10 cellular contexts compared by ENCODE assay signal in the genomic region with DNA sequence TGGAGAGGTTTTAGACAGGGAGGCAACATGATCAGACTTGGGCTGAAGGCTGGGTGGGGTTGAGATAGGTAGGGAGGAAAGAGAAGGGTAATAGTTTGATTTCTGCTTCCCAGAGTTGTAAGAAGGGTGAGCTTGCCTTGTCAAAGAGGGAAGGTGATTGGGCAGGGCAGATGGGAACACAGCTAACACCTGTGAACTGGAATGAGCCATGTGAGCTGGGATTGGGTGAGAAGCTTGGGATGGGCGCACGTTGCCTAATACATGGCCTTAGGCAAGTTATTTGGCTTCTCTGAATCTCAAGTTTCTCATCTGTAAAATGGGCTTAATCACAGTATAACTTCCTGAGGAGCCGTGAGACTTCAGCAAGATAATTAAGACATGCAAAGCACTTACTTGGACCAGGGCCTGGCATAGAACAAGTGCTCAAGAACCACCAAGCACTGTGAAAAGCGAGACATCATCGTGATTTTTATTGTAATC. TPM values are rescaled to one million over a fixed set of nuclear protein-coding genes. Genes with fewer than 3 reads are reported as not detected.
DNase-seq lines count a peak whose midpoint lies in the region; ATAC-seq lines count a peak whose summit lies in the region.
"Had no signal": no experiment of that assay in that cellular context is flagged by ENCODE, and none has a peak within 500 bp of the region (broad histone marks: within the 10 kb centered on the region; RNA-seq: fewer than 3 reads in every experiment).

No MANE protein-coding gene starts in this region.

- no peak for DNase-seq in activated CD4-positive, alpha-beta T cell treated with anti-CD3 and anti-CD28 coated beads, Interleukin-2, amount 10 ng/mL, durations not matched to agents 7 days and 5 days
- DNase-seq in activated CD4-positive, alpha-beta T cell treated with anti-CD3 and anti-CD28 coated beads for 4 hours, result no peak
- DNase-seq in NCI-H510A treated with DMSO at 0.1 percent for 48 hours (lab: John Stamatoyannopoulos, UW) (peak; percentile 89), NCI-H187 (lab: John Stamatoyannopoulos, UW) (no peak), NCI-H82 (lab: John Stamatoyannopoulos, UW) (no peak), SKM-1 (lab: John Stamatoyannopoulos, UW; ENCODE audit: unreplicated experiment) (no peak)
- DNase-seq in central memory CD8-positive, alpha-beta T cell (ENCODE audit: low spot score in 2 of 2), result no peak
- DNase-seq in stimulated activated naive B cell treated with anti-CD40 and anti-IgM and Interleukin-4, amounts not matched to agents 10 μg/mL and 1 μg/mL and 100 μg/mL, for 72 hours, result no peak
- DNase-seq: activated gamma-delta T cell, kidney glomerular epithelial cell had no signal

- H3K27ac Mint-ChIP-seq in activated CD4-positive, alpha-beta T cell treated with anti-CD3 and anti-CD28 coated beads, Interleukin-2, amount 10 ng/mL, durations not matched to agents 7 days and 5 days, result peak overlapping the region; percentile 74
- H3K27ac Mint-ChIP-seq in central memory CD8-positive, alpha-beta T cell (ENCODE audit: low read depth), result peak overlapping the region; percentile 92
- H3K27ac Mint-ChIP-seq in stimulated activated naive B cell treated with anti-CD40 and anti-IgM and Interleukin-4, amounts not matched to agents 10 μg/mL and 1 μg/mL and 100 μg/mL, for 72 hours, result peak overlapping the region; percentile 99

- no peaks in the 10 kb centered on the region for H3K9me3 Mint-ChIP-seq in activated CD4-positive, alpha-beta T cell treated with anti-CD3 and anti-CD28 coated beads, Interleukin-2, amount 10 ng/mL, durations not matched to agents 7 days and 5 days
- no peaks in the 10 kb centered on the region for H3K9me3 Mint-ChIP-seq in central memory CD8-positive, alpha-beta T cell
- no peaks in the 10 kb centered on the region for H3K9me3 Mint-ChIP-seq in stimulated activated naive B cell treated with anti-CD40 and anti-IgM and Interleukin-4, amounts not matched to agents 10 μg/mL and 1 μg/mL and 100 μg/mL, for 72 hours

- peaks cover 2% of the 10 kb centered on the region for H3K36me3 Mint-ChIP-seq in activated CD4-positive, alpha-beta T cell treated with anti-CD3 and anti-CD28 coated beads, Interleukin-2, amount 10 ng/mL, durations not matched to agents 7 days and 5 days (ENCODE audit: low read depth)
- H3K36me3 Mint-ChIP-seq in central memory CD8-positive, alpha-beta T cell (ENCODE audit: insufficient read depth), result no peaks in the 10 kb centered on the region
- H3K36me3 Mint-ChIP-seq in stimulated activated naive B cell treated with anti-CD40 and anti-IgM and Interleukin-4, amounts not matched to agents 10 μg/mL and 1 μg/mL and 100 μg/mL, for 72 hours, result peaks cover 0 to 3% of the 10 kb centered on the region in 2 donors

- H3K4me3 Mint-ChIP-seq in activated CD4-positive, alpha-beta T cell treated with anti-CD3 and anti-CD28 coated beads, Interleukin-2, amount 10 ng/mL, durations not matched to agents 7 days and 5 days, result no peak overlapping the region
- no peak overlapping the region for H3K4me3 Mint-ChIP-seq in central memory CD8-positive, alpha-beta T cell
- H3K4me3 Mint-ChIP-seq in stimulated activated naive B cell treated with anti-CD40 and anti-IgM and Interleukin-4, amounts not matched to agents 10 μg/mL and 1 μg/mL and 100 μg/mL, for 72 hours, result peak overlapping the region; percentile 20 to 45

- H3K4me1 Mint-ChIP-seq in activated CD4-positive, alpha-beta T cell treated with anti-CD3 and anti-CD28 coated beads, Interleukin-2, amount 10 ng/mL, durations not matched to agents 7 days and 5 days, result peaks cover 71% of the 10 kb centered on the region
- H3K4me1 Mint-ChIP-seq in central memory CD8-positive, alpha-beta T cell, result peaks cover 57% of the 10 kb centered on the region
- peaks cover 80 to 96% of the 10 kb centered on the region in 2 donors for H3K4me1 Mint-ChIP-seq in stimulated activated naive B cell treated with anti-CD40 and anti-IgM and Interleukin-4, amounts not matched to agents 10 μg/mL and 1 μg/mL and 100 μg/mL, for 72 hours

- CTCF ChIA-PET in activated CD4-positive, alpha-beta T cell treated with anti-CD3 and anti-CD28 coated beads, Interleukin-2, amount 10 ng/mL, durations not matched to agents 7 days and 5 days (lab: Charles Lee), result interaction anchor here (1.2 to 3.2 kb wide), 4 partner anchors 9 to 42 kb away, joined by 3 to 12 read pairs (median 8); no protein-coding TSS in a partner anchor

- ATAC-seq in central memory CD8-positive, alpha-beta T cell (replicated peaks; ENCODE audit: extremely low read depth, poor library complexity, severe bottlenecking), result no peak
- ATAC-seq in stimulated activated naive B cell treated with anti-CD40 and anti-IgM and Interleukin-4, amounts not matched to agents 10 μg/mL and 1 μg/mL and 100 μg/mL, for 72 hours (replicated peaks), result no peak

- no peaks in the 10 kb centered on the region for H3K27me3 Mint-ChIP-seq in activated CD4-positive, alpha-beta T cell treated with anti-CD3 and anti-CD28 coated beads, Interleukin-2, amount 10 ng/mL, durations not matched to agents 7 days and 5 days
- H3K27me3 Mint-ChIP-seq in central memory CD8-positive, alpha-beta T cell, result no peaks in the 10 kb centered on the region
- H3K27me3 Mint-ChIP-seq in stimulated activated naive B cell treated with anti-CD40 and anti-IgM and Interleukin-4, amounts not matched to agents 10 μg/mL and 1 μg/mL and 100 μg/mL, for 72 hours, result no peaks in the 10 kb centered on the region

- POLR2A ChIA-PET in activated CD4-positive, alpha-beta T cell treated with anti-CD3 and anti-CD28 coated beads, Interleukin-2, amount 10 ng/mL, durations not matched to agents 7 days and 5 days (lab: Charles Lee), result no interaction called here

RNA-seq across cellular contexts. Expression of gene ID3, which starts 33.8 kb away (rescaled TPM):
- total RNA-seq in activated CD4-positive, alpha-beta T cell treated with anti-CD3 and anti-CD28 coated beads, Interleukin-2, amount 10 ng/mL, durations not matched to agents 7 days and 5 days, result 10 to 100 TPM; 62.7 to 65.2 TPM

Comparison
In these comparisons a context has a peak if more than half of its experiments do, and no peak if none do; other contexts are left out.
1. H3K4me3 Mint-ChIP-seq: peak in stimulated activated naive B cell treated with anti-CD40 and anti-IgM and Interleukin-4, amounts not matched to agents 10 μg/mL and 1 μg/mL and 100 μg/mL, for 72 hours (2 of 2); none in activated CD4-positive, alpha-beta T cell treated with anti-CD3 and anti-CD28 coated beads, Interleukin-2, amount 10 ng/mL, durations not matched to agents 7 days and 5 days (single experiment) and central memory CD8-positive, alpha-beta T cell (single experiment).
2. Peak in every context shown above with its lines, with median percentiles within 50 percentile points of each other: H3K27ac Mint-ChIP-seq.